In genomic region chr6:30568245-30568644, GRCh38 we compare ENCODE assay signal across 14 cellular contexts. TPM values are rescaled to one million over a fixed set of nuclear protein-coding genes. Genes with fewer than 3 reads are reported as not detected.
DNase-seq lines count a peak whose midpoint lies in the region; ATAC-seq and TF ChIP-seq lines count a peak whose summit lies in the region.
"Had no signal": no experiment of that assay in that cellular context is flagged by ENCODE, and none has a peak within 500 bp of the region (broad histone marks: within the 10 kb centered on the region; RNA-seq: fewer than 3 reads in every experiment).

No MANE protein-coding gene starts in this region.

- DNase-seq in CD4-positive, alpha-beta T cell, result no peak
- DNase-seq in CD8-positive, alpha-beta memory T cell, result peak in 3 of 5 donors; percentile 40 to 74 (median 41)
- DNase-seq in activated T-cell treated with anti-CD3 and anti-CD28 coated beads, Interleukin-2, amount 50 U/mL, for 4 hours, result peak; percentile 23
- DNase-seq in neural crest cell (ENCODE audit: low read depth, low spot score), result no peak
- no peak for DNase-seq in omental fat pad (ENCODE audit: low spot score)
- DNase-seq in neural progenitor cell (ENCODE audit: low spot score), result no peak
- DNase-seq in lower leg skin (ENCODE audit: low spot score in 2 of 2), result no peak
- DNase-seq: brain microvascular endothelial cell; effector memory CD4-positive, alpha-beta T cell; NCI-H1105 treated with DMSO at 0.1 percent for 48 hours; NCI-H524 had no signal

- H3K27ac Mint-ChIP-seq in CD4-positive, alpha-beta T cell, result peak overlapping the region; percentile 58
- peak overlapping the region in 6 of 8 donors; percentile 45 to 85 (median 71) for H3K27ac Mint-ChIP-seq in CD8-positive, alpha-beta memory T cell
- H3K27ac Mint-ChIP-seq in neural crest cell (ENCODE audit: unreplicated experiment) (no peak overlapping the region), neural progenitor cell (no peak overlapping the region)

- no peak for ATAC-seq in CD4-positive, alpha-beta T cell (ENCODE audit: poor library complexity)
- peak; percentile 59 for ATAC-seq in activated T-cell treated with anti-CD3 and anti-CD28 coated beads, Interleukin-2, amount 50 U/mL, for 4 hours
- ATAC-seq in omental fat pad (ENCODE audit: low FRiP score) (no peak), HG03139 (IDR thresholded peaks at IDR 0.05; ENCODE audit: unreplicated experiment) (no peak)
- ATAC-seq: gastroesophageal sphincter had no signal

- no peaks in the 10 kb centered on the region for H3K27me3 Mint-ChIP-seq in CD4-positive, alpha-beta T cell
- no peaks in the 10 kb centered on the region for H3K27me3 Mint-ChIP-seq in CD8-positive, alpha-beta memory T cell
- no peaks in the 10 kb centered on the region for H3K27me3 Mint-ChIP-seq in activated T-cell treated with anti-CD3 and anti-CD28 coated beads, Interleukin-2, amount 50 U/mL, for 4 hours (ENCODE audit: low read depth)
- H3K27me3 Mint-ChIP-seq in neural crest cell (ENCODE audit: low read depth) (peaks cover 21% of the 10 kb centered on the region), neural progenitor cell (ENCODE audit: insufficient read depth, low read depth) (peaks cover 3% of the 10 kb centered on the region)

- H4K20me1 ChIP-seq in neural progenitor cell (ENCODE audit: low read depth), result peaks cover 20% of the 10 kb centered on the region

- H3K9ac ChIP-seq in neural progenitor cell, result no peak overlapping the region
- H3K9ac ChIP-seq: BLaER1 treated with 17β-estradiol and CSF1 and Interleukin-3, amounts not matched to agents 10 nM and 100 nM had no signal

- H3K36me3 Mint-ChIP-seq in CD4-positive, alpha-beta T cell (ENCODE audit: low read depth), result peaks cover 34% of the 10 kb centered on the region
- H3K36me3 Mint-ChIP-seq in CD8-positive, alpha-beta memory T cell, result peaks cover 0 to 11% (median 0%) of the 10 kb centered on the region in 3 donors
- peaks cover 20% of the 10 kb centered on the region for H3K36me3 Mint-ChIP-seq in activated T-cell treated with anti-CD3 and anti-CD28 coated beads, Interleukin-2, amount 50 U/mL, for 4 hours (ENCODE audit: insufficient read depth)
- peaks cover 2% of the 10 kb centered on the region for H3K36me3 Mint-ChIP-seq in neural crest cell (ENCODE audit: low read depth)
- peaks cover 2% of the 10 kb centered on the region for H3K36me3 Mint-ChIP-seq in neural progenitor cell

- intact Hi-C loops in CD4-positive, alpha-beta T cell (cut with DNase I, micrococcal nuclease), result no loop called here
- intact Hi-C loops in lower leg skin (cut with DNase I; ENCODE audit: low total_unique reads), result no loop called here

- H3K79me2 ChIP-seq in neural progenitor cell (ENCODE audit: low read depth), result peaks cover 19% of the 10 kb centered on the region

- WGBS in lower leg skin, 2 donors, result 59 to 62% methylated on average over 3 of the region's 3 CpGs

- H3K4me2 ChIP-seq in neural progenitor cell, result no peak overlapping the region
- H3K4me2 ChIP-seq: BLaER1 treated with 17β-estradiol and CSF1 and Interleukin-3, amounts not matched to agents 10 nM and 100 nM had no signal

- CTCF ChIA-PET in CD4-positive, alpha-beta T cell (lab: Charles Lee), result no interaction called here
- CTCF ChIA-PET in CD8-positive, alpha-beta memory T cell (lab: Charles Lee), result no interaction called here

- no peak overlapping the region for H2AFZ ChIP-seq in neural progenitor cell (replicated peaks)

- H3F3A ChIP-seq in neural progenitor cell (ENCODE audit: low read depth), result peaks cover 6% of the 10 kb centered on the region

- H3K9me3 ChIP-seq in CD4-positive, alpha-beta T cell (ENCODE audit: control insufficient read depth, low read length), result no peaks in the 10 kb centered on the region
- H3K9me3 ChIP-seq in CD8-positive, alpha-beta memory T cell (ENCODE audit: low read length), result no peaks in the 10 kb centered on the region
- H3K9me3 ChIP-seq in neural progenitor cell (ENCODE audit: low read depth), result no peaks in the 10 kb centered on the region
- H3K9me3 ChIP-seq: BLaER1 treated with 17β-estradiol and CSF1 and Interleukin-3, amounts not matched to agents 10 nM and 100 nM; gastroesophageal sphincter had no signal

- no peak for TF ChIP-seq POLR2A in lower leg skin (IDR thresholded peaks at IDR 0.05)

- no peaks in the 10 kb centered on the region for H3K9me3 Mint-ChIP-seq in CD4-positive, alpha-beta T cell
- H3K9me3 Mint-ChIP-seq in CD8-positive, alpha-beta memory T cell, result no peaks in the 10 kb centered on the region
- no peaks in the 10 kb centered on the region for H3K9me3 Mint-ChIP-seq in activated T-cell treated with anti-CD3 and anti-CD28 coated beads, Interleukin-2, amount 50 U/mL, for 4 hours
- H3K9me3 Mint-ChIP-seq in neural crest cell, result no peaks in the 10 kb centered on the region
- no peaks in the 10 kb centered on the region for H3K9me3 Mint-ChIP-seq in neural progenitor cell

- peaks cover 30% of the 10 kb centered on the region for H3K4me1 ChIP-seq in CD8-positive, alpha-beta memory T cell (ENCODE audit: insufficient read depth, low read length)
- H3K4me1 ChIP-seq in neural progenitor cell, result peaks cover 9% of the 10 kb centered on the region

- peak overlapping the region; percentile 66 for H3K4me3 Mint-ChIP-seq in CD4-positive, alpha-beta T cell
- H3K4me3 Mint-ChIP-seq in CD8-positive, alpha-beta memory T cell, result peak overlapping the region in 5 of 7 donors; percentile 28 to 80 (median 54)
- H3K4me3 Mint-ChIP-seq in activated T-cell treated with anti-CD3 and anti-CD28 coated beads, Interleukin-2, amount 50 U/mL, for 4 hours, result peak overlapping the region; percentile 32
- peak overlapping the region; percentile 71 for H3K4me3 Mint-ChIP-seq in neural crest cell
- no peak overlapping the region for H3K4me3 Mint-ChIP-seq in neural progenitor cell

- no peaks in the 10 kb centered on the region for H3K27me3 ChIP-seq in CD4-positive, alpha-beta T cell (ENCODE audit: control insufficient read depth, insufficient read depth, low read length)
- no peaks in the 10 kb centered on the region for H3K27me3 ChIP-seq in CD8-positive, alpha-beta memory T cell (ENCODE audit: insufficient read depth, low read length, poor library complexity, severe bottlenecking)
- H3K27me3 ChIP-seq in neural progenitor cell, result peaks cover 15% of the 10 kb centered on the region
- H3K27me3 ChIP-seq: BLaER1 treated with 17β-estradiol and CSF1 and Interleukin-3, amounts not matched to agents 10 nM and 100 nM; brain microvascular endothelial cell; gastroesophageal sphincter had no signal

- POLR2A ChIA-PET in CD4-positive, alpha-beta T cell (lab: Charles Lee), result interaction anchor here (3.6 kb wide), 1 partner anchor 46 kb away, joined by 16 read pairs; no protein-coding TSS in a partner anchor
- POLR2A ChIA-PET in CD8-positive, alpha-beta memory T cell (lab: Charles Lee), result interaction anchor here (0.7 kb wide), 1 partner anchor 163 kb away, joined by 3 read pairs; no protein-coding TSS in a partner anchor

- peaks cover 39% of the 10 kb centered on the region for H3K4me1 Mint-ChIP-seq in CD4-positive, alpha-beta T cell (ENCODE audit: low read depth)
- peaks cover 45 to 48% (median 48%) of the 10 kb centered on the region in 3 donors for H3K4me1 Mint-ChIP-seq in CD8-positive, alpha-beta memory T cell
- peaks cover 46% of the 10 kb centered on the region for H3K4me1 Mint-ChIP-seq in activated T-cell treated with anti-CD3 and anti-CD28 coated beads, Interleukin-2, amount 50 U/mL, for 4 hours (ENCODE audit: low read depth)
- H3K4me1 Mint-ChIP-seq in neural crest cell (peaks cover 29% of the 10 kb centered on the region), neural progenitor cell (peaks cover 19% of the 10 kb centered on the region)

- TF ChIP-seq CTCF in CD4-positive, alpha-beta T cell (IDR thresholded peaks at IDR 0.05), result no peak
- no peak for TF ChIP-seq CTCF in neural crest cell (conservative IDR thresholded peaks at IDR 0.05)
- TF ChIP-seq CTCF in omental fat pad (IDR thresholded peaks at IDR 0.05), result no peak
- TF ChIP-seq CTCF in neural progenitor cell (IDR thresholded peaks at IDR 0.05), result no peak
- no peak for TF ChIP-seq CTCF in lower leg skin (IDR thresholded peaks at IDR 0.05)

- no peak overlapping the region for H3K27ac ChIP-seq in CD4-positive, alpha-beta T cell (ENCODE audit: low read depth, low read length)
- no peak overlapping the region for H3K27ac ChIP-seq in CD8-positive, alpha-beta memory T cell (ENCODE audit: low read depth, low read length)
- H3K27ac ChIP-seq in neural progenitor cell, result no peak overlapping the region
- H3K27ac ChIP-seq: BLaER1 treated with 17β-estradiol and CSF1 and Interleukin-3, amounts not matched to agents 10 nM and 100 nM; brain microvascular endothelial cell; gastroesophageal sphincter had no signal

- H3K4me3 ChIP-seq in CD8-positive, alpha-beta memory T cell (ENCODE audit: low read length), result no peak overlapping the region
- H3K4me3 ChIP-seq in neural progenitor cell, result no peak overlapping the region
- H3K4me3 ChIP-seq in lower leg skin (ENCODE audit: low read depth, poor library complexity, severe bottlenecking), result no peak overlapping the region
- H3K4me3 ChIP-seq: BLaER1 treated with 17β-estradiol and CSF1 and Interleukin-3, amounts not matched to agents 10 nM and 100 nM; gastroesophageal sphincter had no signal

- peaks cover 2% of the 10 kb centered on the region for H3K36me3 ChIP-seq in CD8-positive, alpha-beta memory T cell (ENCODE audit: insufficient read depth, low read length)
- no peaks in the 10 kb centered on the region for H3K36me3 ChIP-seq in neural progenitor cell

RNA-seq across cellular contexts. Expression of gene ABCF1, which starts 3.0 kb away (rescaled TPM):
- 10 to 100 TPM; 86.1 to 88.0 TPM for total RNA-seq in CD4-positive, alpha-beta T cell
- total RNA-seq in CD8-positive, alpha-beta memory T cell, result 100 to 1,000 TPM; 127 to 133 TPM
- 54.0 TPM for polyA plus RNA-seq in CD8-positive, alpha-beta memory T cell
- total RNA-seq in activated T-cell treated with anti-CD3 and anti-CD28 coated beads, Interleukin-2, amount 50 U/mL, for 4 hours, result 100 to 1,000 TPM; 167 to 181 (median 181) TPM
- total RNA-seq in neural crest cell, result 93.7 and 98.2 TPM in 2 replicates
- total RNA-seq in omental fat pad, result 10 to 100 TPM; 34.4 to 86.0 (median 51.1) TPM
- 43.9 and 56.0 TPM in 2 replicates for total RNA-seq in neural progenitor cell (ENCODE audit: low replicate concordance)
- total RNA-seq in lower leg skin, result 10 to 100 TPM; 39.3 to 57.7 (median 47.1) TPM

RNA-seq across cellular contexts. Expression of gene PRR3, which starts 11.2 kb away (rescaled TPM):
- 10 to 100 TPM; 10.3 to 13.2 TPM for total RNA-seq in CD4-positive, alpha-beta T cell
- total RNA-seq in CD8-positive, alpha-beta memory T cell, result 10 to 100 TPM; 28.2 to 28.9 TPM
- 8.9 TPM for polyA plus RNA-seq in CD8-positive, alpha-beta memory T cell
- total RNA-seq in activated T-cell treated with anti-CD3 and anti-CD28 coated beads, Interleukin-2, amount 50 U/mL, for 4 hours, result 10 to 100 TPM; 41.3 to 49.3 (median 43.8) TPM
- total RNA-seq in neural crest cell, result 41.4 and 41.5 TPM in 2 replicates
- 10 to 100 TPM in 1 of 4 donors, 1 to 10 TPM in 3; 5.0 to 10.4 (median 7.5) TPM for total RNA-seq in omental fat pad
- total RNA-seq in neural progenitor cell (ENCODE audit: low replicate concordance), result 13.7 and 18.6 TPM in 2 replicates
- total RNA-seq in lower leg skin, result 10 to 100 TPM in 2 of 4 donors, 1 to 10 TPM in 2; 4.5 to 14.0 (median 8.5) TPM

RNA-seq across cellular contexts. Expression of gene GNL1, which starts 12.0 kb away (rescaled TPM):
- 100 to 1,000 TPM; 145 to 151 TPM for total RNA-seq in CD4-positive, alpha-beta T cell
- 100 to 1,000 TPM; 100 to 102 TPM for total RNA-seq in CD8-positive, alpha-beta memory T cell
- 49.8 TPM for polyA plus RNA-seq in CD8-positive, alpha-beta memory T cell
- 100 to 1,000 TPM; 134 to 142 (median 138) TPM for total RNA-seq in activated T-cell treated with anti-CD3 and anti-CD28 coated beads, Interleukin-2, amount 50 U/mL, for 4 hours
- total RNA-seq in neural crest cell (71.0 and 71.6 TPM in 2 replicates), omental fat pad (10 to 100 TPM; 40.1 to 50.6 (median 43.7) TPM), neural progenitor cell (ENCODE audit: low replicate concordance) (23.7 and 34.7 TPM in 2 replicates), lower leg skin (10 to 100 TPM; 30.4 to 39.6 (median 33.4) TPM)

RNA-seq across cellular contexts. Expression of gene PPP1R10, which starts 48.8 kb away (rescaled TPM):
- total RNA-seq in CD4-positive, alpha-beta T cell, result 10 to 100 TPM; 92.2 to 95.3 TPM
- total RNA-seq in CD8-positive, alpha-beta memory T cell, result 100 to 1,000 TPM; 115 to 117 TPM
- 27.3 TPM for polyA plus RNA-seq in CD8-positive, alpha-beta memory T cell
- 100 to 1,000 TPM; 102 to 106 (median 106) TPM for total RNA-seq in activated T-cell treated with anti-CD3 and anti-CD28 coated beads, Interleukin-2, amount 50 U/mL, for 4 hours
- total RNA-seq in neural crest cell (138 and 145 TPM in 2 replicates), omental fat pad (10 to 100 TPM; 26.3 to 89.4 (median 42.0) TPM), neural progenitor cell (ENCODE audit: low replicate concordance) (38.6 and 46.4 TPM in 2 replicates), lower leg skin (10 to 100 TPM; 32.5 to 61.5 (median 49.4) TPM)

RNA-seq across cellular contexts. Expression of gene MRPS18B, which starts 49.4 kb away (rescaled TPM):
- 10 to 100 TPM; 15.3 to 15.5 TPM for total RNA-seq in CD4-positive, alpha-beta T cell
- 100 to 1,000 TPM; 102 to 103 TPM for total RNA-seq in CD8-positive, alpha-beta memory T cell
- polyA plus RNA-seq in CD8-positive, alpha-beta memory T cell, result 113 TPM
- total RNA-seq in activated T-cell treated with anti-CD3 and anti-CD28 coated beads, Interleukin-2, amount 50 U/mL, for 4 hours, result 100 to 1,000 TPM in 2 of 3 donors, 10 to 100 TPM in 1; 98.6 to 108 (median 103) TPM
- 36.7 and 39.3 TPM in 2 replicates for total RNA-seq in neural crest cell
- total RNA-seq in omental fat pad, result 10 to 100 TPM; 35.7 to 67.4 (median 43.0) TPM
- total RNA-seq in neural progenitor cell (ENCODE audit: low replicate concordance), result 18.5 and 32.1 TPM in 2 replicates
- total RNA-seq in lower leg skin, result 10 to 100 TPM; 57.2 to 64.8 (median 62.2) TPM

Comparison
In these comparisons a context has a peak if more than half of its experiments do, and no peak if none do; other contexts are left out.
1. ATAC-seq: peak in activated T-cell treated with anti-CD3 and anti-CD28 coated beads, Interleukin-2, amount 50 U/mL, for 4 hours (2 of 2); none in CD4-positive, alpha-beta T cell (single experiment), omental fat pad (single experiment) and HG03139 (single experiment).
2. DNase-seq: peak in CD8-positive, alpha-beta memory T cell (3 of 5) and activated T-cell treated with anti-CD3 and anti-CD28 coated beads, Interleukin-2, amount 50 U/mL, for 4 hours (single experiment); none in CD4-positive, alpha-beta T cell (0 of 10), neural crest cell (single experiment), omental fat pad (single experiment), neural progenitor cell (single experiment) and lower leg skin (0 of 2).
3. H3K27ac Mint-ChIP-seq: peak in CD4-positive, alpha-beta T cell (single experiment) and CD8-positive, alpha-beta memory T cell (6 of 8); none in neural crest cell (single experiment) and neural progenitor cell (single experiment).